14 cellular contexts compared by ENCODE assay signal in the genomic region with DNA sequence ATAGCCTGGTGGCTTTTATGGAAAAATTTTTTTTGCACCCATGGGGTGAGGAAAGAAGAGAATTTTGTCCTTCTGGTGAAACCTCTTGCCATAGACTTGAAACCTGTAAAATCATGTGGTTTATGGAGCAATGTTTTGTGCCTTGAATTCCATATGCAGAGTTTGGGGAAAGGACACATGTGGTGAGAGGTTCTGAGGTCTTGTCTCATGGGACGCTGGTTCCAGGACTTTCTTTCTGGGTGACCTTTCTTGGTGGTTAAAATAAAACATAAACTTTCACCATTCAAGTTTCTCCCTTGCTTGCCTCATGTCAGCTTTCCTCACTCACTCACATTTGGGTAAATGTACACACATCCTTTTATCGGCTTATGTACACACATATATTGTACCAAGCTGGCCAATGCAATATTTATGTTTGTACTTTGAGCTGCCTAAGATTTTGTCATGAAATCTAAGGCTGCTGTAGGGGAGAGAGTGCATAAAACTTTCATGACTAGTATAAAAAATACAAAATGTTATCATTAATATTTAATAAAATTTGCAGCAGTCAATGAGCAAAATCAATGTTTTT.
DNase-seq lines count a peak whose midpoint lies in the region; ATAC-seq, FAIRE-seq and TF ChIP-seq lines count a peak whose summit lies in the region.
"Had no signal": no experiment of that assay in that cellular context is flagged by ENCODE, and none has a peak within 500 bp of the region (broad histone marks: within the 10 kb centered on the region; RNA-seq: fewer than 3 reads in every experiment).

No MANE protein-coding gene starts in this region.

- H3K9me2 ChIP-seq in GM23248 (ENCODE audit: insufficient read depth) = no peaks in the 10 kb centered on the region

- H3F3A ChIP-seq in GM23248 (ENCODE audit: insufficient read depth) = peaks cover 26% of the 10 kb centered on the region
- H3F3A ChIP-seq in smooth muscle cell (ENCODE audit: low read depth) = no peaks in the 10 kb centered on the region

- ATAC-seq in HG03095 (IDR thresholded peaks at IDR 0.05; ENCODE audit: unreplicated experiment) (no peak), HG02588 (IDR thresholded peaks at IDR 0.05; ENCODE audit: unreplicated experiment) (no peak)
- ATAC-seq: activated CD8-positive, alpha-beta T cell treated with anti-CD3 and anti-CD28 coated beads, Interleukin-2, amount 10 ng/mL, durations not matched to agents 7 days and 5 days had no signal

- H3K4me3 ChIP-seq in GM23248 (peak overlapping the region; percentile 38), coronary artery (no peak overlapping the region), keratinocyte (ENCODE audit: control insufficient read depth in 2 of 3, extremely low read depth in 1 of 3, insufficient read depth in 2 of 3, low read depth in 1 of 3, low read length in 3 of 3) (no peak overlapping the region), smooth muscle cell (no peak overlapping the region)

- H3K27ac ChIP-seq in GM23248 (peak overlapping the region; percentile 93), coronary artery (peak overlapping the region; percentile 40 to 82), keratinocyte (ENCODE audit: control insufficient read depth, insufficient read depth, low read length) (no peak overlapping the region), smooth muscle cell (ENCODE audit: low read depth) (peak overlapping the region; percentile 83)

- H3K27me3 ChIP-seq in GM23248 (replicated peaks; ENCODE audit: insufficient read depth) (no peaks in the 10 kb centered on the region), keratinocyte (ENCODE audit: control insufficient read depth, extremely low read depth, insufficient read depth, low read length) (no peaks in the 10 kb centered on the region), smooth muscle cell (ENCODE audit: low read depth) (peaks cover 12% of the 10 kb centered on the region)

- TF ChIP-seq CTCF in coronary artery (IDR thresholded peaks at IDR 0.05) (no peak), keratinocyte (optimal IDR thresholded peaks at IDR 0.05 in 1 of 3, IDR thresholded peaks at IDR 0.05 in 1 of 3, conservative IDR thresholded peaks at IDR 0.05 in 1 of 3; ENCODE audit: extremely low read depth in 1 of 3, insufficient read depth in 2 of 3, low read length in 3 of 3) (no peak), smooth muscle cell (IDR thresholded peaks at IDR 0.05; ENCODE audit: borderline replicate concordance, insufficient read depth, poor library complexity, severe bottlenecking) (no peak)

- peaks cover 32% of the 10 kb centered on the region for H3K4me1 ChIP-seq in GM23248 (ENCODE audit: insufficient read depth)
- peaks cover 6% of the 10 kb centered on the region for H3K4me1 ChIP-seq in keratinocyte (ENCODE audit: control insufficient read depth, extremely low read depth, insufficient read depth, low read length)
- H3K4me1 ChIP-seq in smooth muscle cell (ENCODE audit: low read depth) = peaks cover 4% of the 10 kb centered on the region

- no peaks in the 10 kb centered on the region for H3K9me3 ChIP-seq in GM23248 (ENCODE audit: low read depth)
- no peaks in the 10 kb centered on the region for H3K9me3 ChIP-seq in keratinocyte (ENCODE audit: control insufficient read depth, low read depth, low read length)
- no peaks in the 10 kb centered on the region for H3K9me3 ChIP-seq in smooth muscle cell (replicated peaks; ENCODE audit: low read depth)

- H3K79me2 ChIP-seq in GM23248 (ENCODE audit: insufficient read depth) (no peaks in the 10 kb centered on the region), keratinocyte (ENCODE audit: control insufficient read depth, insufficient read depth, low read length) (no peaks in the 10 kb centered on the region), smooth muscle cell (ENCODE audit: low read depth) (no peaks in the 10 kb centered on the region)

- no peak for DNase-seq in GM23248
- DNase-seq in coronary artery (ENCODE audit: low spot score) = no peak
- no peak for DNase-seq in keratinocyte (ENCODE audit: low read depth, low spot score)
- DNase-seq in smooth muscle cell (lab: John Stamatoyannopoulos, UW; ENCODE audit: unreplicated experiment) = no peak
- DNase-seq in stimulated activated CD4-positive, alpha-beta T cell treated with anti-CD3 and anti-CD28 coated beads, Interleukin-4, amount 100 ng/mL, for 4 hours = no peak
- DNase-seq in activated effector memory CD4-positive, alpha-beta T cell treated with Interleukin-2 at 50 U/mL for 16 hours = no peak
- DNase-seq: activated CD8-positive, alpha-beta T cell treated with anti-CD3 and anti-CD28 coated beads, Interleukin-2, amount 10 ng/mL, durations not matched to agents 7 days and 5 days; effector memory CD4-positive, alpha-beta T cell; NCI-H1092 treated with DMSO at 0.1 percent for 48 hours; NK-92 treated with Interleukin-12 subunit alpha and Interleukin-12 subunit beta, amount 100 ng/mL, for 24 hours; SIG-M5; substantia nigra had no signal

- no peaks in the 10 kb centered on the region for H3K9me1 ChIP-seq in keratinocyte (ENCODE audit: control insufficient read depth, extremely low read depth, insufficient read depth, low read length)

- H3K36me3 ChIP-seq in GM23248 (ENCODE audit: low read depth) = no peaks in the 10 kb centered on the region
- no peaks in the 10 kb centered on the region for H3K36me3 ChIP-seq in keratinocyte (ENCODE audit: control insufficient read depth in 2 of 2, extremely low read depth in 1 of 2, insufficient read depth in 2 of 2, low read length in 2 of 2)
- no peaks in the 10 kb centered on the region for H3K36me3 ChIP-seq in smooth muscle cell (ENCODE audit: low read depth)

- FAIRE-seq in keratinocyte (lab: Jason Lieb, UNC) = peak; percentile 36

- peak overlapping the region; percentile 29; the same call in 1 of the 2 replicates for H2AFZ ChIP-seq in GM23248
- H2AFZ ChIP-seq in keratinocyte (ENCODE audit: control insufficient read depth, low read length) = no peak overlapping the region
- no peak overlapping the region for H2AFZ ChIP-seq in smooth muscle cell (ENCODE audit: low read depth)

- H4K20me1 ChIP-seq in GM23248 (ENCODE audit: insufficient read depth) = no peaks in the 10 kb centered on the region
- H4K20me1 ChIP-seq in keratinocyte (ENCODE audit: control insufficient read depth, extremely low read depth, insufficient read depth, low read length) = no peaks in the 10 kb centered on the region
- H4K20me1 ChIP-seq in smooth muscle cell (ENCODE audit: low read depth) = no peaks in the 10 kb centered on the region

- dilution Hi-C loops in keratinocyte (cut with MboI; ENCODE audit: extremely low pct_ligation_motif_present, low sequenced_read_pairs) = no loop called here

- 94 to 97% methylated on average over 2 of the region's 2 CpGs for WGBS in GM23248 (ENCODE audit: low coverage in 1 of 2, low lambda C conversion rate in 2 of 2, missing lambda C conversion rate in 2 of 2), 2 experiments
- WGBS in smooth muscle cell (ENCODE audit: low lambda C conversion rate) = 59% methylated on average over 2 of the region's 2 CpGs

- in situ Hi-C loops in GM23248 (cut with MboI) = no loop called here

- H3K4me2 ChIP-seq in GM23248 (ENCODE audit: unreplicated experiment) = peak overlapping the region; percentile 77
- no peak overlapping the region for H3K4me2 ChIP-seq in keratinocyte (ENCODE audit: control insufficient read depth, extremely low read depth, insufficient read depth, low read depth, low read length)
- peak overlapping the region; percentile 18 for H3K4me2 ChIP-seq in smooth muscle cell

- H3K9ac ChIP-seq in GM23248 (peak overlapping the region; percentile 74), keratinocyte (ENCODE audit: control insufficient read depth, extremely low read depth, insufficient read depth, low read length) (no peak overlapping the region), smooth muscle cell (ENCODE audit: low read depth) (peak overlapping the region; percentile 35)
